Comparison of ENCODE assay signal across 28 cellular contexts in the genomic region with DNA sequence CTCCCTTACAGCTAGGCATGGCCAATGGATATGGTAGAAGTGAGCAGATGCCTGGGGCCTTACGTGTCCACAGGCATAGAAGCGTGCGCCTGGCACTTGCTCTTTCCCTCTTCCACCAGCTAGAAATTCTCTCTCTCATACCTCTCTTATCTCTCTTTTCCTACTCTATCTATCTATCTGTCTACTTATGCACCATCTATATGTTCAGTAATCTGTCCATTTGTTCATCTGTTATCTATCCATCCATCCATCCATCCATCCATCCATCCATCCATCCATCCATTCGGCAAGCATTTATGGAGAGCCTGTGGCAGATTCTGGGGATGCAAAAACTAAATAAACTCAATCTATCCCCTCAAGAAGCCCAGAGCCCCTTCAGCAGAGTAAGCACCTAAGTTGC.
"Had no signal": no experiment of that assay in that cellular context is flagged by ENCODE, and none has a peak within 500 bp of the region (broad histone marks: within the 10 kb centered on the region; RNA-seq: fewer than 3 reads in every experiment).

No MANE protein-coding gene starts in this region.

- H3K36me3 Mint-ChIP-seq: mesothelial cell of epicardium; naive thymus-derived CD4-positive, alpha-beta T cell; neural progenitor cell; stimulated activated effector memory CD8-positive, alpha-beta T cell treated with anti-CD3 and anti-CD28 coated beads, Interleukin-12 subunit alpha, Interleukin-12 subunit beta, amount 100 ng/mL, for 72 hours had no signal

- H3K4me1 Mint-ChIP-seq: naive thymus-derived CD4-positive, alpha-beta T cell; nephron; stimulated activated effector memory CD8-positive, alpha-beta T cell treated with anti-CD3 and anti-CD28 coated beads, Interleukin-12 subunit alpha, Interleukin-12 subunit beta, amount 100 ng/mL, for 72 hours had no signal

- H3K27ac ChIP-seq: coronary artery, heart right ventricle, left lung, neural progenitor cell, psoas muscle, right lobe of liver, testis, upper lobe of right lung had no signal

- H3K36me3 ChIP-seq: heart right ventricle, left lung, neural progenitor cell, right lobe of liver, tibial artery, upper lobe of right lung had no signal

- H3K27ac Mint-ChIP-seq: mesothelial cell of epicardium; naive thymus-derived CD4-positive, alpha-beta T cell; nephron; neural progenitor cell; stimulated activated effector memory CD8-positive, alpha-beta T cell treated with anti-CD3 and anti-CD28 coated beads, Interleukin-12 subunit alpha, Interleukin-12 subunit beta, amount 100 ng/mL, for 72 hours had no signal

- H3K27me3 ChIP-seq: neural progenitor cell, right lobe of liver, testis, tibial artery had no signal

- DNase-seq: dermis blood vessel endothelial cell; effector memory CD4-positive, alpha-beta T cell; erythroblast; foreskin fibroblast; glutamatergic neuron; heart right ventricle; hippocampal formation; left cardiac atrium; left lung; mesenchymal stem cell; mucosa of descending colon; naive thymus-derived CD4-positive, alpha-beta T cell; psoas muscle; right lobe of liver; stimulated activated CD4-positive, alpha-beta T cell treated with anti-CD3 and anti-CD28 coated beads, Interleukin-12 subunit alpha, Interleukin-12 subunit beta, amount 100 ng/mL, for 4 hours; stimulated activated CD4-positive, alpha-beta T cell treated with anti-CD3 and anti-CD28 coated beads, Interleukin-2, amount 100 ng/mL, for 24 hours; stimulated activated CD4-positive, alpha-beta T cell treated with anti-CD3 and anti-CD28 coated beads, Interleukin-4, amount 100 ng/mL, for 24 hours; stimulated activated naive CD8-positive, alpha-beta T cell treated with anti-CD3 and anti-CD28 coated beads, Interleukin-15, Interleukin-2, amounts not matched to agents 100 U/mL and 50 U/mL, for 24 hours; substantia nigra; testis; tibial artery; upper lobe of right lung had no signal

- H3K4me1 ChIP-seq: left lung, neural progenitor cell, right lobe of liver, upper lobe of right lung had no signal

- H3K4me3 ChIP-seq: coronary artery, heart right ventricle, left lung, mucosa of descending colon, neural progenitor cell, psoas muscle, right lobe of liver, smooth muscle cell, testis, tibial artery, upper lobe of right lung had no signal

- H3K4me3 Mint-ChIP-seq: mesothelial cell of epicardium; naive thymus-derived CD4-positive, alpha-beta T cell; nephron; neural progenitor cell; stimulated activated effector memory CD8-positive, alpha-beta T cell treated with anti-CD3 and anti-CD28 coated beads, Interleukin-12 subunit alpha, Interleukin-12 subunit beta, amount 100 ng/mL, for 72 hours had no signal

- H3K9me3 Mint-ChIP-seq: mesothelial cell of epicardium; naive thymus-derived CD4-positive, alpha-beta T cell; nephron; neural progenitor cell; stimulated activated effector memory CD8-positive, alpha-beta T cell treated with anti-CD3 and anti-CD28 coated beads, Interleukin-12 subunit alpha, Interleukin-12 subunit beta, amount 100 ng/mL, for 72 hours had no signal

- H3K9me3 ChIP-seq: heart right ventricle, left lung, mucosa of descending colon, psoas muscle, right lobe of liver, testis, tibial artery, upper lobe of right lung had no signal
